ENCODE assay signal across 8 cellular contexts in the genomic region with DNA sequence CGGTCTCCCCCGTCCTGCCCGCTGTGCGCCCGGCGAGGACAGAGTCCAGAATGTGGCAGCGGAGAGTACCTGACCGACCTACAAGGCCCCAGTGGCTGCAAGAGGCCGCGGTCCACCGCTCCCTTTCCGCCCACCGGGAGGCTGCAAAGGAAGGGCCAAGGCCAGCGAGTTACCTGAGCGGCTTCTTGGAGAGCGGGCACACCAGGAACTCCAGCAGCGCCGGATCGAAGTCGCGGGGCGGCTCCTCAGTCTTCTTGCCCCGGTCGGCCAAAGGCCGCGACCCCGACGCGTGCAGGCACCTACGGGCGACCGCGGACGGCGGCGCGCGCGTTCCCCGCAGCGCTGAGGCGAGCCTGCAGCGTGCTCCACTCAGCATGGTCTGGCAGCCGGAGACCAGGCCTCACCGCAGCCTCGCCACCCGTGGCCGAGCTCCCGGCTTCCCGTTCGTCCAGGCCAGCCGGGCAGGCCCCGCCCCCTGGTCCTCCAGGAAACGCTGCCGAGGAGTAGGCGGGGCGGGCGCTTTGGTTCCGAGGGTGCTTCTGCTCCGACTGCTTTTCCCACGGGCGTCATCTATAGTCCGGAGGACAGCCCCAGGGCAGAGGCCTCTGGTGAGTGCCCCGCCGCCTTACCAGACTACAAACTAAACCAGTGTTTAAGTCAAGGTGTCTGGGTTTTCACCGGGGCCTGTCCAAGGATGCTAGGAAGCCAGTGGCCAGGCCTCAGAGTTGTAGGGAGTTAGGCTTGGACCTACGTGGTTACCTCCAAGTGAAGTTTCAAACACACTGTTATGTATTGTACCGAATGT. TPM values are rescaled to one million over a fixed set of nuclear protein-coding genes. Genes with fewer than 3 reads are reported as not detected.
DNase-seq lines count a peak whose midpoint lies in the region; ATAC-seq and TF ChIP-seq lines count a peak whose summit lies in the region.

A gene with protein sequence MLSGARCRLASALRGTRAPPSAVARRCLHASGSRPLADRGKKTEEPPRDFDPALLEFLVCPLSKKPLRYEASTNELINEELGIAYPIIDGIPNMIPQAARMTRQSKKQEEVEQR (minus strand): TSS at position 452 of the 805 bp plus-strand sequence. CDS start 76 bp downstream, at position 376.

- H3K4me1 ChIP-seq in upper lobe of right lung = peaks cover 16% of the 10 kb centered on the region

- DNase-seq in NCI-H146 (lab: John Stamatoyannopoulos, UW) (peak; percentile 83), amniotic stem cell (lab: John Stamatoyannopoulos, UW) (peak; percentile 89), left cardiac atrium (peak; percentile 98), progenitor cell of endocrine pancreas (ENCODE audit: low spot score, unreplicated experiment) (peak; percentile 87), upper lobe of right lung (peak; percentile 98)

- no peaks in the 10 kb centered on the region for H3K27me3 Mint-ChIP-seq in progenitor cell of endocrine pancreas

- peaks cover 8% of the 10 kb centered on the region for H3K36me3 Mint-ChIP-seq in progenitor cell of endocrine pancreas (ENCODE audit: insufficient read depth)

- H3K36me3 ChIP-seq in upper lobe of right lung = peaks cover 9% of the 10 kb centered on the region

- TF ChIP-seq POLR2A in GM15510 (IDR thresholded peaks at IDR 0.05; ENCODE audit: borderline replicate concordance, extremely low read depth, insufficient read length) = peak; percentile 92

- peaks cover 10% of the 10 kb centered on the region for H3K4me1 Mint-ChIP-seq in progenitor cell of endocrine pancreas (ENCODE audit: low read depth)

- H3K27ac Mint-ChIP-seq in progenitor cell of endocrine pancreas = peak within 1 kb of the TSS; percentile 96

- H3K27me3 ChIP-seq in upper lobe of right lung = no peaks in the 10 kb centered on the region

- peak within 1 kb of the TSS; percentile 83 for H3K27ac ChIP-seq in upper lobe of right lung

- no peaks in the 10 kb centered on the region for H3K9me3 Mint-ChIP-seq in progenitor cell of endocrine pancreas (ENCODE audit: low read depth)

- no peaks in the 10 kb centered on the region for H3K9me3 ChIP-seq in upper lobe of right lung

- TF ChIP-seq CTCF in progenitor cell of endocrine pancreas (IDR thresholded peaks at IDR 0.05; ENCODE audit: unreplicated experiment) (no peak), upper lobe of right lung (IDR thresholded peaks at IDR 0.05) (no peak)

- peak within 1 kb of the TSS; percentile 92 for H3K4me3 Mint-ChIP-seq in progenitor cell of endocrine pancreas (ENCODE audit: low read depth)

- intact Hi-C loops in T-helper 1 cell treated with Interleukin-12 subunit alpha and Interleukin-12 subunit beta and Interleukin-4 antibody, amounts not matched to agents 30 ng/mL and 1 ng/mL, for 36 hours (cut with micrococcal nuclease) = loop anchor here (1.0 to 10.0 kb wide), 8 partner anchors 66 to 849 kb away; a partner anchor contains a TSS
- intact Hi-C loops in left cardiac atrium (cut with DNase I) = no loop called here
- intact Hi-C loops in upper lobe of right lung (cut with DNase I) = no loop called here

- H3K4me3 ChIP-seq in upper lobe of right lung = peak within 1 kb of the TSS; percentile 64

- peak; percentile 76 for ATAC-seq in HG02870 (IDR thresholded peaks at IDR 0.05; ENCODE audit: unreplicated experiment)
- peak; percentile 98 to 99 for ATAC-seq in left cardiac atrium
- peak; percentile 99 for ATAC-seq in upper lobe of right lung

RNA-seq across cellular contexts. Expression of the gene that starts here (rescaled TPM):
- total RNA-seq in T-helper 1 cell treated with Interleukin-12 subunit alpha and Interleukin-12 subunit beta and Interleukin-4 antibody, amounts not matched to agents 30 ng/mL and 1 ng/mL, for 36 hours = 47.4 and 53.5 TPM in 2 replicates
- 10 to 100 TPM; 53.4 to 59.5 TPM for total RNA-seq in left cardiac atrium
- total RNA-seq in progenitor cell of endocrine pancreas = 47.2 and 48.4 TPM in 2 replicates
- 67.9 TPM for total RNA-seq in upper lobe of right lung

Comparison
In these comparisons a context has a peak if more than half of its experiments do, and no peak if none do; other contexts are left out.
1. Peak in every context shown above with its lines: DNase-seq, ATAC-seq, H3K4me3 ChIP-seq and H3K27ac ChIP-seq.